8 cellular contexts compared by ENCODE assay signal in genomic region chr20:38152175-38153010, GRCh38. TPM values are rescaled to one million over a fixed set of nuclear protein-coding genes. Genes with fewer than 3 reads are reported as not detected.
DNase-seq lines count a peak whose midpoint lies in the region; ATAC-seq and TF ChIP-seq lines count a peak whose summit lies in the region.

No MANE protein-coding gene starts in this region.

- intact Hi-C loops in ovary (cut with DNase I), result loop anchor here in 2 of 4 donors (5.0 to 10.0 kb wide), 2 partner anchors 70 to 78 kb away; no protein-coding TSS in a partner anchor

- H3K4me3 ChIP-seq in fibroblast of pulmonary artery (replicated peaks; ENCODE audit: low read depth, low read length) (no peak overlapping the region), ovary (no peak overlapping the region)

- H3K36me3 ChIP-seq in ovary, result no peaks in the 10 kb centered on the region

- no peak for TF ChIP-seq EP300 in ovary (IDR thresholded peaks at IDR 0.05)

- H3K27ac ChIP-seq in ovary, result peak overlapping the region in 1 of 2 donors; percentile 30

- TF ChIP-seq POLR2A in ovary (IDR thresholded peaks at IDR 0.05), result no peak

- TF ChIP-seq CTCF in fibroblast of pulmonary artery (IDR thresholded peaks at IDR 0.05; ENCODE audit: low read length, missing control alignments) (no peak), ovary (IDR thresholded peaks at IDR 0.05) (no peak)

- H3K27me3 ChIP-seq in ovary, result no peaks in the 10 kb centered on the region

- peak; percentile 25 for DNase-seq in NCI-H748 (lab: John Stamatoyannopoulos, UW; ENCODE audit: unreplicated experiment)
- no peak for DNase-seq in NCI-H748 treated with DMSO at 0.1 percent for 48 hours (lab: John Stamatoyannopoulos, UW)
- DNase-seq in UCSD-AML1 (lab: John Stamatoyannopoulos, UW; ENCODE audit: unreplicated experiment), result peak; percentile 80
- DNase-seq in fibroblast of pulmonary artery (ENCODE audit: low read depth), result peak; percentile 70
- peak; percentile 35 to 72 (median 64) for DNase-seq in ovary

- WGBS in ovary, 3 donors, result 46 to 56% (median 52%) methylated on average over 23 of the region's 23 CpGs

- ATAC-seq in HG03521 (IDR thresholded peaks at IDR 0.05; ENCODE audit: unreplicated experiment), result peak; percentile 52
- ATAC-seq in HG03039 (IDR thresholded peaks at IDR 0.05; ENCODE audit: unreplicated experiment), result no peak
- no peak for ATAC-seq in GM21717 (IDR thresholded peaks at IDR 0.05; ENCODE audit: unreplicated experiment)

- H3K4me1 ChIP-seq in ovary (ENCODE audit: insufficient read depth), result peaks cover 4% of the 10 kb centered on the region

- H3K9me3 ChIP-seq in ovary, result no peaks in the 10 kb centered on the region

RNA-seq across cellular contexts. Expression of gene TGM2, which starts 12.7 kb away (rescaled TPM):
- 100 to 1,000 TPM in 3 of 7 donors, 10 to 100 TPM in 4; 15.0 to 320 (median 52.8) TPM for total RNA-seq in ovary
- 10 to 100 TPM; 19.8 to 74.6 TPM for polyA plus RNA-seq in ovary
